Comparison of ENCODE assay signal across 8 cellular contexts in genomic region chr12:12645485-12645884, GRCh38. TPM values are rescaled to one million over a fixed set of nuclear protein-coding genes. Genes with fewer than 3 reads are reported as not detected.
DNase-seq lines count a peak whose midpoint lies in the region; ATAC-seq and TF ChIP-seq lines count a peak whose summit lies in the region.

No MANE protein-coding gene starts in this region.

- DNase-seq in activated gamma-delta T cell treated with Interleukin-2 at 50 U/mL for 16 hours: peak; percentile 40
- no peak for DNase-seq in activated gamma-delta T cell (lab: John Stamatoyannopoulos, UW)
- peak in 3 of 5 donors; percentile 29 to 71 (median 30) for DNase-seq in T-helper 1 cell
- DNase-seq in dorsolateral prefrontal cortex: no peak
- no peak for DNase-seq in progenitor cell of endocrine pancreas (ENCODE audit: low spot score, unreplicated experiment)
- no peak for DNase-seq in ovary
- DNase-seq in OCI-M2 (lab: John Stamatoyannopoulos, UW; ENCODE audit: unreplicated experiment): no peak

- peak overlapping the region in 17 of 59 donors; percentile 1 to 56 (median 29) for H3K27ac ChIP-seq in dorsolateral prefrontal cortex
- H3K27ac ChIP-seq in ovary: no peak overlapping the region

- TF ChIP-seq EP300 in ovary (IDR thresholded peaks at IDR 0.05): no peak

- no peaks in the 10 kb centered on the region for H3K9me3 ChIP-seq in ovary

- no peak overlapping the region for H3K27ac Mint-ChIP-seq in progenitor cell of endocrine pancreas

- no peak overlapping the region for H3K4me3 Mint-ChIP-seq in progenitor cell of endocrine pancreas (ENCODE audit: low read depth)

- peaks cover 33% of the 10 kb centered on the region for H3K9me3 Mint-ChIP-seq in progenitor cell of endocrine pancreas (ENCODE audit: low read depth)

- intact Hi-C loops in dorsolateral prefrontal cortex (cut with DNase I) (no loop called here), ovary (cut with DNase I) (no loop called here)

- no peak for TF ChIP-seq POLR2A in ovary (IDR thresholded peaks at IDR 0.05)

- H3K36me3 Mint-ChIP-seq in progenitor cell of endocrine pancreas (ENCODE audit: insufficient read depth): peaks cover 50% of the 10 kb centered on the region

- no peaks in the 10 kb centered on the region for H3K4me1 ChIP-seq in ovary (ENCODE audit: insufficient read depth)

- no peaks in the 10 kb centered on the region for H3K27me3 Mint-ChIP-seq in progenitor cell of endocrine pancreas

- no peak overlapping the region for H3K4me3 ChIP-seq in dorsolateral prefrontal cortex
- no peak overlapping the region for H3K4me3 ChIP-seq in ovary

- WGBS in ovary, 3 donors: 83 to 88% (median 85%) methylated on average over 3 of the region's 3 CpGs

- peak; percentile 41 for ATAC-seq in HG02852 (IDR thresholded peaks at IDR 0.05; ENCODE audit: unreplicated experiment)

- H3K27me3 ChIP-seq in dorsolateral prefrontal cortex (no peaks in the 10 kb centered on the region), ovary (no peaks in the 10 kb centered on the region)

- TF ChIP-seq CTCF in dorsolateral prefrontal cortex (IDR thresholded peaks at IDR 0.05 in 54 of 56, conservative IDR thresholded peaks at IDR 0.05 in 2 of 56; ENCODE audit: low read depth in 1 of 56, partially characterized antibody in 56 of 56) (peak in 44 of 56 donors; percentile 11 to 51 (median 32)), progenitor cell of endocrine pancreas (IDR thresholded peaks at IDR 0.05; ENCODE audit: unreplicated experiment) (peak; percentile 52), ovary (IDR thresholded peaks at IDR 0.05) (peak in 1 of 3 donors; percentile 19)

- no peaks in the 10 kb centered on the region for H3K4me1 Mint-ChIP-seq in progenitor cell of endocrine pancreas (ENCODE audit: low read depth)

- H3K36me3 ChIP-seq in ovary: no peaks in the 10 kb centered on the region

RNA-seq across cellular contexts. Expression of gene CREBL2, which starts 33.8 kb away (rescaled TPM):
- 10 to 100 TPM; 26.6 to 75.3 (median 48.9) TPM for total RNA-seq in dorsolateral prefrontal cortex
- total RNA-seq in progenitor cell of endocrine pancreas: 18.5 and 18.8 TPM in 2 replicates
- total RNA-seq in ovary: 10 to 100 TPM; 23.7 to 46.6 (median 38.2) TPM
- 10 to 100 TPM; 34.7 to 58.9 TPM for polyA plus RNA-seq in ovary

RNA-seq across cellular contexts. Expression of gene GPR19, which starts 50.5 kb away (rescaled TPM):
- total RNA-seq in dorsolateral prefrontal cortex (10 to 100 TPM in 109 of 120 experiments, 1 to 10 TPM in 11; 5.0 to 21.8 (median 13.1) TPM), progenitor cell of endocrine pancreas (1.2 and 2.0 TPM in 2 replicates), ovary (under 1 TPM in 2 of 7 donors, not detected in 5; 0.35 to 0.38 TPM)
- under 1 TPM; 0.06 to 0.13 TPM for polyA plus RNA-seq in ovary

Comparison
In these comparisons a context has a peak if more than half of its experiments do, and no peak if none do; other contexts are left out.
1. DNase-seq: peak in activated gamma-delta T cell treated with Interleukin-2 at 50 U/mL for 16 hours (single experiment) and T-helper 1 cell (3 of 5); none in activated gamma-delta T cell (single experiment), dorsolateral prefrontal cortex (0 of 10), progenitor cell of endocrine pancreas (single experiment), ovary (0 of 5) and OCI-M2 (single experiment).